ENCODE assay signal across 8 cellular contexts in genomic region chr5:179623001-179623905, GRCh38.
DNase-seq lines count a peak whose midpoint lies in the region; ATAC-seq lines count a peak whose summit lies in the region.

TSS of gene HNRNPH1 (minus strand) at chr5:179623671. CDS start at chr5:179623133, 538 bp downstream.

- peak; percentile 100 for DNase-seq in AG08396 (ENCODE audit: low spot score)
- DNase-seq in NCI-H345 treated with DMSO at 0.1 percent for 48 hours (lab: John Stamatoyannopoulos, UW; ENCODE audit: unreplicated experiment): peak; percentile 98
- peak; percentile 91 to 97 (median 96) for DNase-seq in activated CD4-positive, CD25-positive, alpha-beta regulatory T cell (lab: John Stamatoyannopoulos, UW)
- DNase-seq in central memory CD4-positive, alpha-beta T cell: peak; percentile 99
- peak; percentile 97 for DNase-seq in iris pigment epithelial cell (ENCODE audit: low read depth)
- DNase-seq in stimulated activated CD4-positive, alpha-beta T cell treated with anti-CD3 and anti-CD28 coated beads, Interleukin-12 subunit alpha, Interleukin-12 subunit beta, amount 100 ng/mL, for 4 hours: peak; percentile 95

- ATAC-seq in GM19023 (IDR thresholded peaks at IDR 0.05; ENCODE audit: unreplicated experiment): peak; percentile 70
- ATAC-seq in HG03280 (IDR thresholded peaks at IDR 0.05; ENCODE audit: unreplicated experiment): peak; percentile 68

Comparison
In these comparisons a context has a peak if more than half of its experiments do, and no peak if none do; other contexts are left out.
1. Peak in every context shown above with its lines: DNase-seq and ATAC-seq.